ENCODE assay signal across 8 cellular contexts in the genomic region with DNA sequence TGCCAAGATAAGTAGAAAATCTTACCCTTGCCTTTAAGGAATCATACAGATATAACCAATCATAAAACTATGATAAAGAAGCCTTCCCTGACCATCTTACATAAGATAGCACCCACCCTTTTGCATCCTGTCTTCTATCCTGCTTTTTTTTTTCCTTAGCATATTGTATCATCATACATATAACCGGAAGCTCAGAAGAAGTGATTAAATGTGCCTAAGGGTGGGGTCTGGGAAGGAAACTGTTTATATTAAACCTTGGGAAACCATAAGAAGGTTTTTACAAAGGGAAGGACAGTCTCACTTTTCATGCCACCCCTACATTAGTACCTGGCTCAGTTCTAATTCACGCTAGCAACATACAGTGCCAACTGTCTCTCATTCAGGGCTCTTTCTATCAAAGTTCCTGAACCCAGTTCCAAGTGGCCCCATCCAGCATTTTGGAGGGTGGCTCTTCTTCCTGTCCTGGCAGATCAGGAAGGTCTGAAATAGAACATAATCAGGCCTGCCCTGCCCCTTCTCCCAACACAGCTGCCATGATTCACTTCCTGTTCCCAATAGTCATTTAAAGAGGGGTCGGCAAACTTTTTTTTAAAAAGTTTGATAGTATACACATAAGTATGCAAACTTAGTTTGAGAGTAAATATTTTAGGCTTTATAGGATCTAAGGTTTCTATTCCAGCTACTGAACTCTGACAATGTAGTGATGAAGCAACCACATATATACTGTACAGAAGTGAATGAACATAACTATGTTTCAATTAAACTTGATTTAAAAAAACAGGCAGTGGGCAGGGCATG.
DNase-seq lines count a peak whose midpoint lies in the region; ATAC-seq, FAIRE-seq and TF ChIP-seq lines count a peak whose summit lies in the region.

No MANE protein-coding gene starts in this region.

- H3K27ac ChIP-seq in brain microvascular endothelial cell (peak overlapping the region; percentile 86), kidney (ENCODE audit: low read depth in 2 of 2, low read length in 2 of 2) (no peak overlapping the region)

- H3K27me3 ChIP-seq in brain microvascular endothelial cell (replicated peaks) = no peaks in the 10 kb centered on the region

- no peak overlapping the region for H3K9ac ChIP-seq in kidney (ENCODE audit: low read length in 2 of 2)

- no peaks in the 10 kb centered on the region for H3K27me3 Mint-ChIP-seq in activated naive CD4-positive, alpha-beta T cell treated with anti-CD3 and anti-CD28 coated beads for 36 hours (ENCODE audit: low read depth)

- peaks cover 3 to 13% of the 10 kb centered on the region in 2 donors for H3K4me1 ChIP-seq in kidney (ENCODE audit: control insufficient read depth in 1 of 2, insufficient read depth in 1 of 2, low read depth in 1 of 2, low read length in 2 of 2)

- intact Hi-C loops in activated naive CD4-positive, alpha-beta T cell treated with anti-CD3 and anti-CD28 coated beads for 36 hours (cut with micrococcal nuclease) = loop anchor here (2.0 to 10.0 kb wide), 5 partner anchors 17 to 433 kb away; a partner anchor contains a TSS
- intact Hi-C loops in kidney (cut with DNase I) = no loop called here

- peak overlapping the region; percentile 44 for H3K27ac Mint-ChIP-seq in activated naive CD4-positive, alpha-beta T cell treated with anti-CD3 and anti-CD28 coated beads for 36 hours

- TF ChIP-seq CTCF in brain microvascular endothelial cell (IDR thresholded peaks at IDR 0.05; ENCODE audit: low read depth, low read length, missing control alignments) = no peak
- no peak for TF ChIP-seq CTCF in kidney (IDR thresholded peaks at IDR 0.05; ENCODE audit: borderline replicate concordance, extremely low read depth, insufficient read depth)

- H3K36me3 Mint-ChIP-seq in activated naive CD4-positive, alpha-beta T cell treated with anti-CD3 and anti-CD28 coated beads for 36 hours (ENCODE audit: low read depth) = peaks cover 9% of the 10 kb centered on the region

- H3K4me3 ChIP-seq in brain microvascular endothelial cell (ENCODE audit: low read depth, low read length) (no peak overlapping the region), kidney (ENCODE audit: low read length in 2 of 2) (no peak overlapping the region)

- H3K9me3 Mint-ChIP-seq in activated naive CD4-positive, alpha-beta T cell treated with anti-CD3 and anti-CD28 coated beads for 36 hours = no peaks in the 10 kb centered on the region

- in situ Hi-C loops in brain microvascular endothelial cell (cut with HindIII; ENCODE audit: low pct_ligation_motif_present, low sequenced_read_pairs) = no loop called here

- H3K4me3 Mint-ChIP-seq in activated naive CD4-positive, alpha-beta T cell treated with anti-CD3 and anti-CD28 coated beads for 36 hours = no peak overlapping the region

- ATAC-seq in GM18517 (IDR thresholded peaks at IDR 0.05; ENCODE audit: unreplicated experiment) = no peak
- no peak for ATAC-seq in HG03571 (IDR thresholded peaks at IDR 0.05; ENCODE audit: unreplicated experiment)

- H3K4me1 Mint-ChIP-seq in activated naive CD4-positive, alpha-beta T cell treated with anti-CD3 and anti-CD28 coated beads for 36 hours (ENCODE audit: low read depth) = peaks cover 46% of the 10 kb centered on the region

- CTCF ChIA-PET in activated naive CD4-positive, alpha-beta T cell treated with anti-CD3 and anti-CD28 coated beads for 36 hours (lab: Charles Lee) = interaction anchor here (3.6 to 13.4 kb wide), 2 partner anchors 75 to 83 kb away, joined by 57 to 404 read pairs; no protein-coding TSS in a partner anchor

- no peaks in the 10 kb centered on the region for H3K9me3 ChIP-seq in kidney (ENCODE audit: control insufficient read depth in 1 of 2, low read length in 2 of 2)

- DNase-seq in activated naive CD4-positive, alpha-beta T cell treated with anti-CD3 and anti-CD28 coated beads for 36 hours = peak; percentile 18
- no peak for DNase-seq in activated naive CD4-positive, alpha-beta T cell treated with anti-CD3 and anti-CD28 coated beads, Interleukin-2, amount 50 U/mL, for 16 hours
- DNase-seq in brain microvascular endothelial cell = no peak
- peak; percentile 35 for DNase-seq in kidney tubule cell (ENCODE audit: low spot score)
- peak; percentile 30 for DNase-seq in urothelium cell line (ENCODE audit: low spot score)
- no peak for DNase-seq in kidney

- FAIRE-seq in urothelium cell line (lab: Jason Lieb, UNC) = no peak
- no peak for FAIRE-seq in kidney (lab: Jason Lieb, UNC)

- H3K36me3 ChIP-seq in brain microvascular endothelial cell (replicated peaks) (peaks cover 9% of the 10 kb centered on the region), kidney (ENCODE audit: control insufficient read depth in 1 of 2, insufficient read depth in 2 of 2, low read length in 2 of 2) (peaks cover 0 to 4% of the 10 kb centered on the region in 2 donors)

Comparison
In these comparisons a context has a peak if more than half of its experiments do, and no peak if none do; other contexts are left out.
1. DNase-seq: peak in activated naive CD4-positive, alpha-beta T cell treated with anti-CD3 and anti-CD28 coated beads for 36 hours (single experiment), kidney tubule cell (single experiment) and urothelium cell line (single experiment); none in activated naive CD4-positive, alpha-beta T cell treated with anti-CD3 and anti-CD28 coated beads, Interleukin-2, amount 50 U/mL, for 16 hours (single experiment), brain microvascular endothelial cell (single experiment) and kidney (single experiment).